Comparison of ENCODE assay signal across 21 cellular contexts in the genomic region with DNA sequence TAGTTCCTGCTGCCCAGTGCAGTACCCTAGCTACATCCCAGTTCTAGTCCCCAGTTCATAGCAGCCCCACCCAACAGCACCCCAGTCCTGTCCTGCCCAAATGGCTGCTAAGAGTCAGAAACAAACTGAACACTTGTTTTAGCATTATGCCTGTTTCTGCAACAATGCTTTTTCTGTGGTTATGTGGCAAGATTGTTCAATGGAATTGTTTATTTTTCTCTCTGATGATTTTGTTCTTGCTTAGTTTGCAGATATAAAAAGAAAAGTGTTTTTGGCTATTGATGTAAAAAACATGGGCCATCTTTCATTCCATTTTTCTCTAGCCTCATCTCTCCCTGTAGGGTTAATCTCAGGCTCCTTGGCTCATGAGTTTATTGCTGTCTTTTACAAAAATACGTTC.
"Had no signal": no experiment of that assay in that cellular context is flagged by ENCODE, and none has a peak within 500 bp of the region (broad histone marks: within the 10 kb centered on the region; RNA-seq: fewer than 3 reads in every experiment).

No MANE protein-coding gene starts in this region.

- H3K4me3 Mint-ChIP-seq: central memory CD8-positive, alpha-beta T cell; dendritic cell treated with granulocyte-macrophage colony-stimulating factor and Interleukin-4, amounts not matched to agents 40 ng/mL and 50 ng/mL, for 4 days; endodermal cell; naive B cell; nephron; type B pancreatic cell had no signal

- ATAC-seq: gastroesophageal sphincter, left ventricle myocardium superior had no signal

- H3K27ac Mint-ChIP-seq: dendritic cell treated with granulocyte-macrophage colony-stimulating factor and Interleukin-4, amounts not matched to agents 40 ng/mL and 50 ng/mL, for 4 days; endodermal cell; nephron; type B pancreatic cell had no signal

- H3K27me3 Mint-ChIP-seq: central memory CD8-positive, alpha-beta T cell; dendritic cell treated with granulocyte-macrophage colony-stimulating factor and Interleukin-4, amounts not matched to agents 40 ng/mL and 50 ng/mL, for 4 days; naive B cell; type B pancreatic cell had no signal

- H3K4me3 ChIP-seq: gastroesophageal sphincter, lung, sigmoid colon, skin epidermis, stomach, thyroid gland had no signal

- H3K9me3 Mint-ChIP-seq: central memory CD8-positive, alpha-beta T cell; dendritic cell treated with granulocyte-macrophage colony-stimulating factor and Interleukin-4, amounts not matched to agents 40 ng/mL and 50 ng/mL, for 4 days; endodermal cell; naive B cell; nephron; type B pancreatic cell had no signal

- H3K36me3 ChIP-seq: thyroid gland had no signal

- H3K27ac ChIP-seq: gastroesophageal sphincter, sigmoid colon, skin epidermis, stomach, thyroid gland had no signal

- H3K27me3 ChIP-seq: gastroesophageal sphincter, sigmoid colon, stomach, thyroid gland had no signal

- DNase-seq: endodermal cell; foreskin fibroblast; glutamatergic neuron; left ventricle myocardium superior; mesenchymal stem cell; midbrain; naive B cell; posterior cingulate gyrus; sigmoid colon; stimulated activated CD4-positive, alpha-beta T cell treated with anti-CD3 and anti-CD28 coated beads, Interleukin-2, amount 100 ng/mL, for 24 hours; stimulated activated CD4-positive, alpha-beta T cell treated with anti-CD3 and anti-CD28 coated beads, Interleukin-4, amount 100 ng/mL, for 4 hours; stimulated activated naive CD4-positive, alpha-beta T cell; stomach; thyroid gland had no signal
